10 cellular contexts compared by ENCODE assay signal in the genomic region with DNA sequence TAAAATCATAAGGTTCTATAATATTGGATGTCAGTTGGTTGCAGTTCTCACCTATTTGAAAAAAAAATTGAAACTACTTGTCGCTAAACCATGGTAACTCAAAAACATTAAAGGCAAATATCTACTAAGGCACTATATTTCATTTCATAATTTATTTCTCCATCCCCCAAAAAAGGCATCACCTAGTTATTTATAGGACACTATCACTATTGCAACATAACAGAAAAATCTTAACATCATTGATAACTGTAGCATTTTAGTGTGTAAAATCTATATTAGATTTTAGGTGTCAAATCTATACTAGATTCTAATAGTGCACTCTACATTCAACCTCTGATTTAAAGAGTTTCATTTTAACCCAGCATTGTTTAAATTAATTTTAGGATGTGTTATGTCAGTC. TPM values are rescaled to one million over a fixed set of nuclear protein-coding genes. Genes with fewer than 3 reads are reported as not detected.
DNase-seq lines count a peak whose midpoint lies in the region; ATAC-seq, FAIRE-seq and TF ChIP-seq lines count a peak whose summit lies in the region.
"Had no signal": no experiment of that assay in that cellular context is flagged by ENCODE, and none has a peak within 500 bp of the region (broad histone marks: within the 10 kb centered on the region; RNA-seq: fewer than 3 reads in every experiment).

No MANE protein-coding gene starts in this region.

- H3K4me1 ChIP-seq in OCI-LY7 (ENCODE audit: insufficient read depth, low read length, poor library complexity, severe bottlenecking) (peaks cover 23% of the 10 kb centered on the region), endothelial cell of umbilical vein (ENCODE audit: control insufficient read depth, extremely low read depth, insufficient read depth, low read length) (peaks cover 21% of the 10 kb centered on the region), sigmoid colon (peaks cover 0 to 25% (median 19%) of the 10 kb centered on the region in 4 donors)

- dilution Hi-C loops in endothelial cell of umbilical vein (cut with MboI; ENCODE audit: extremely low pct_ligation_motif_present, low sequenced_read_pairs) = no loop called here

- no peak for TF ChIP-seq EP300 in sigmoid colon (IDR thresholded peaks at IDR 0.05)

- BruUV-seq in OCI-LY7 (replicated peaks; lab: Mats Ljungman, UMichigan) = no TSS peak
- BruUV-seq in endothelial cell of umbilical vein (replicated peaks; lab: Mats Ljungman, UMichigan) = no TSS peak

- ATAC-seq in HG03280 (IDR thresholded peaks at IDR 0.05; ENCODE audit: unreplicated experiment) = no peak
- ATAC-seq in GM19452 (IDR thresholded peaks at IDR 0.05; ENCODE audit: unreplicated experiment) = no peak
- ATAC-seq: stimulated activated effector memory CD8-positive, alpha-beta T cell treated with anti-CD3 and anti-CD28 coated beads, Interleukin-12 subunit alpha, Interleukin-12 subunit beta, amount 100 ng/mL, for 72 hours had no signal

- H3K27me3 Mint-ChIP-seq in activated CD4-positive, alpha-beta T cell treated with anti-CD3 and anti-CD28 coated beads, Interleukin-2, amount 10 ng/mL, durations not matched to agents 24 days and 14 days = no peaks in the 10 kb centered on the region

- TF ChIP-seq POLR2A in endothelial cell of umbilical vein (IDR thresholded peaks at IDR 0.05; ENCODE audit: low read depth, low read length) = no peak
- TF ChIP-seq POLR2A in sigmoid colon (IDR thresholded peaks at IDR 0.05) = no peak

- FAIRE-seq in endothelial cell of umbilical vein (lab: Jason Lieb, UNC) = no peak

- H4K20me1 ChIP-seq in OCI-LY7 (ENCODE audit: insufficient read depth, low read length) = peaks cover 18% of the 10 kb centered on the region
- no peaks in the 10 kb centered on the region for H4K20me1 ChIP-seq in endothelial cell of umbilical vein (replicated peaks; ENCODE audit: control insufficient read depth, extremely low read depth, insufficient read depth, low read length)

- H3K4me2 ChIP-seq in OCI-LY7 (ENCODE audit: low read length) (peak overlapping the region; percentile 80), endothelial cell of umbilical vein (ENCODE audit: insufficient read depth, low read length) (peak overlapping the region; percentile 99)

- H3K36me3 Mint-ChIP-seq in activated CD4-positive, alpha-beta T cell treated with anti-CD3 and anti-CD28 coated beads, Interleukin-2, amount 10 ng/mL, durations not matched to agents 24 days and 14 days (ENCODE audit: low read depth) = peaks cover 13% of the 10 kb centered on the region

- H3K36me3 ChIP-seq in OCI-LY7 (ENCODE audit: insufficient read depth, low read length) = peaks cover 18% of the 10 kb centered on the region
- H3K36me3 ChIP-seq in endothelial cell of umbilical vein (ENCODE audit: control insufficient read depth in 2 of 2, extremely low read depth in 1 of 2, insufficient read depth in 2 of 2, low read length in 2 of 2) = peaks cover 0 to 2% of the 10 kb centered on the region in 2 experiments
- peaks cover 0 to 14% (median 5%) of the 10 kb centered on the region in 4 donors for H3K36me3 ChIP-seq in sigmoid colon

- no peaks in the 10 kb centered on the region for H3K9me3 ChIP-seq in OCI-LY7 (ENCODE audit: low read length)
- no peaks in the 10 kb centered on the region for H3K9me3 ChIP-seq in endothelial cell of umbilical vein (replicated peaks; ENCODE audit: control insufficient read depth, insufficient read depth, low read length)
- H3K9me3 ChIP-seq in sigmoid colon = no peaks in the 10 kb centered on the region

- peaks cover 19% of the 10 kb centered on the region for H3K4me1 Mint-ChIP-seq in activated CD4-positive, alpha-beta T cell treated with anti-CD3 and anti-CD28 coated beads, Interleukin-2, amount 10 ng/mL, durations not matched to agents 24 days and 14 days

- H3K9me3 Mint-ChIP-seq in activated CD4-positive, alpha-beta T cell treated with anti-CD3 and anti-CD28 coated beads, Interleukin-2, amount 10 ng/mL, durations not matched to agents 24 days and 14 days = no peaks in the 10 kb centered on the region
- H3K9me3 Mint-ChIP-seq: stimulated activated effector memory CD8-positive, alpha-beta T cell treated with anti-CD3 and anti-CD28 coated beads, Interleukin-12 subunit alpha, Interleukin-12 subunit beta, amount 100 ng/mL, for 72 hours had no signal

- H3K27me3 ChIP-seq in endothelial cell of umbilical vein (ENCODE audit: control insufficient read depth in 2 of 2, insufficient read depth in 2 of 2, low read length in 2 of 2) (no peaks in the 10 kb centered on the region), sigmoid colon (no peaks in the 10 kb centered on the region)

- H3K9me1 ChIP-seq in endothelial cell of umbilical vein (replicated peaks; ENCODE audit: control insufficient read depth, extremely low read depth, insufficient read depth, low read length) = no peaks in the 10 kb centered on the region

- CTCF ChIA-PET in OCI-LY7 (lab: Charles Lee; ENCODE audit: unreplicated experiment) (no interaction called here), endothelial cell of umbilical vein (lab: Charles Lee) (interaction anchor here (1.0 to 1.2 kb wide), 4 partner anchors 8 to 137 kb away, joined by 3 to 4 read pairs (median 3); no protein-coding TSS in a partner anchor)

- H3K9me2 ChIP-seq in OCI-LY7 (ENCODE audit: insufficient read depth, low read length) = no peaks in the 10 kb centered on the region

- DNase-seq in activated CD4-positive, alpha-beta T cell treated with anti-CD3 and anti-CD28 coated beads, Interleukin-2, amount 10 ng/mL, durations not matched to agents 24 days and 14 days = no peak
- no peak for DNase-seq in activated CD4-positive, alpha-beta T cell treated with anti-CD3 and anti-CD28 coated beads, Interleukin-2, amount 50 U/mL, for 1 hour
- DNase-seq in OCI-LY7 (ENCODE audit: low spot score) = no peak
- no peak for DNase-seq in endothelial cell of umbilical vein (ENCODE audit: low read depth, low spot score)
- DNase-seq in sigmoid colon = no peak
- DNase-seq in HK-2 (ENCODE audit: unreplicated experiment) = no peak
- DNase-seq: NCI-H1048 had no signal

- H3K27ac ChIP-seq in OCI-LY7 (ENCODE audit: low read depth, low read length, poor library complexity, severe bottlenecking) = no peak overlapping the region
- H3K27ac ChIP-seq in endothelial cell of umbilical vein (ENCODE audit: insufficient read depth, low read depth, low read length) = no peak overlapping the region
- H3K27ac ChIP-seq in sigmoid colon = peak overlapping the region; percentile 89 to 99 (median 96)

- peak overlapping the region; percentile 92 for H3K4me3 Mint-ChIP-seq in activated CD4-positive, alpha-beta T cell treated with anti-CD3 and anti-CD28 coated beads, Interleukin-2, amount 10 ng/mL, durations not matched to agents 24 days and 14 days
- H3K4me3 Mint-ChIP-seq: stimulated activated effector memory CD8-positive, alpha-beta T cell treated with anti-CD3 and anti-CD28 coated beads, Interleukin-12 subunit alpha, Interleukin-12 subunit beta, amount 100 ng/mL, for 72 hours had no signal

- no peak overlapping the region for H3K9ac ChIP-seq in endothelial cell of umbilical vein (replicated peaks; ENCODE audit: extremely low read depth, insufficient read depth, low read length)

- intact Hi-C loops in activated CD4-positive, alpha-beta T cell treated with anti-CD3 and anti-CD28 coated beads, Interleukin-2, amount 10 ng/mL, durations not matched to agents 24 days and 14 days (cut with micrococcal nuclease) = loop anchor here (5.0 to 10.0 kb wide), 3 partner anchors 77 to 955 kb away; partner anchors contain the start of gene EAPP
- intact Hi-C loops in OCI-LY7 (cut with micrococcal nuclease; ENCODE audit: unreplicated experiment) = loop anchor here (5.0 kb wide), 1 partner anchor 77 kb away; the partner anchor contains the start of gene EAPP
- intact Hi-C loops in endothelial cell of umbilical vein (cut with micrococcal nuclease) = loop anchor here (5.0 kb wide), 1 partner anchor 77 kb away; the partner anchor contains the start of gene EAPP
- intact Hi-C loops in sigmoid colon (cut with DNase I) = loop anchor here (5.0 kb wide), 2 partner anchors 77 to 93 kb away; partner anchors contain the start of gene EAPP

- H3K4me3 ChIP-seq in OCI-LY7 (ENCODE audit: low read depth, low read length, poor library complexity, severe bottlenecking) (peak overlapping the region; percentile 75), endothelial cell of umbilical vein (replicated peaks in 1 of 3; ENCODE audit: insufficient read depth in 1 of 3, low read depth in 1 of 3, low read length in 3 of 3) (peak overlapping the region in 1 of 3 experiments; percentile 97), sigmoid colon (peak overlapping the region in 1 of 4 donors; percentile 80)

- H2AFZ ChIP-seq in OCI-LY7 (ENCODE audit: low read length) (no peak overlapping the region), endothelial cell of umbilical vein (ENCODE audit: low read depth, low read length) (no peak overlapping the region)

- 81 to 93% methylated on average over 1 of the region's 1 CpG for WGBS in sigmoid colon, 2 donors

- H3K27ac Mint-ChIP-seq in activated CD4-positive, alpha-beta T cell treated with anti-CD3 and anti-CD28 coated beads, Interleukin-2, amount 10 ng/mL, durations not matched to agents 24 days and 14 days = no peak overlapping the region

- H3K79me2 ChIP-seq in OCI-LY7 (ENCODE audit: insufficient read depth, low read depth, low read length) (peaks cover 35% of the 10 kb centered on the region), endothelial cell of umbilical vein (ENCODE audit: control insufficient read depth, insufficient read depth, low read length) (peaks cover 44% of the 10 kb centered on the region)

- no peak for TF ChIP-seq CTCF in OCI-LY7 (conservative IDR thresholded peaks at IDR 0.05; ENCODE audit: low read length)
- TF ChIP-seq CTCF in endothelial cell of umbilical vein (IDR thresholded peaks at IDR 0.05; ENCODE audit: extremely low read depth in 1 of 2, insufficient read depth in 1 of 2, low read depth in 1 of 2, low read length in 2 of 2) = no peak
- no peak for TF ChIP-seq CTCF in sigmoid colon (IDR thresholded peaks at IDR 0.05)

- POLR2A ChIA-PET in OCI-LY7 (lab: Charles Lee) = interaction anchor here (0.6 kb wide), 1 partner anchor 939 kb away, joined by 6 read pairs; no protein-coding TSS in a partner anchor
- POLR2A ChIA-PET in endothelial cell of umbilical vein (lab: Charles Lee) = no interaction called here

RNA-seq across cellular contexts. Expression of gene SPTSSA, which starts 1.7 kb away (rescaled TPM):
- 20.3 and 21.2 TPM in 2 replicates for total RNA-seq in activated CD4-positive, alpha-beta T cell treated with anti-CD3 and anti-CD28 coated beads, Interleukin-2, amount 10 ng/mL, durations not matched to agents 24 days and 14 days
- total RNA-seq in OCI-LY7 (2014; rRNA removed; shearing (Covaris generic)) = 6.4 and 8.7 TPM in 2 replicates
- total RNA-seq in OCI-LY7 (2022) (17.9 and 19.0 TPM in 2 replicates), endothelial cell of umbilical vein (21.3 and 21.6 TPM in 2 replicates), sigmoid colon (10 to 100 TPM; 22.8 to 29.3 (median 26.7) TPM)
- polyA plus RNA-seq in endothelial cell of umbilical vein (24.3 and 25.7 TPM in 2 replicates), sigmoid colon (10 to 100 TPM; 55.5 to 79.3 (median 75.4) TPM)
- 29.8 and 30.5 TPM in 2 replicates for polyA plus RNA-seq in endothelial cell of umbilical vein (2011; cell fraction: cytosol; rRNA removed)
- 10.5 and 11.0 TPM in 2 replicates for polyA plus RNA-seq in endothelial cell of umbilical vein (2011; cell fraction: nucleus; rRNA removed)
- polyA plus RNA-seq in endothelial cell of umbilical vein (2012) = 21.8 and 27.0 TPM in 2 replicates
- polyA minus RNA-seq in endothelial cell of umbilical vein = 14.3 and 17.4 TPM in 2 replicates
- polyA minus RNA-seq in endothelial cell of umbilical vein (2011; cell fraction: cytosol; rRNA and poly(A)+ RNA removed) = 32.1 TPM
- 3.3 and 4.4 TPM in 2 replicates for polyA minus RNA-seq in endothelial cell of umbilical vein (2011; cell fraction: nucleus; rRNA and poly(A)+ RNA removed)

Comparison
In these comparisons a context has a peak if more than half of its experiments do, and no peak if none do; other contexts are left out.
1. H3K27ac ChIP-seq: peak in sigmoid colon (4 of 4); none in OCI-LY7 (single experiment) and endothelial cell of umbilical vein (single experiment).